In the genomic region with DNA sequence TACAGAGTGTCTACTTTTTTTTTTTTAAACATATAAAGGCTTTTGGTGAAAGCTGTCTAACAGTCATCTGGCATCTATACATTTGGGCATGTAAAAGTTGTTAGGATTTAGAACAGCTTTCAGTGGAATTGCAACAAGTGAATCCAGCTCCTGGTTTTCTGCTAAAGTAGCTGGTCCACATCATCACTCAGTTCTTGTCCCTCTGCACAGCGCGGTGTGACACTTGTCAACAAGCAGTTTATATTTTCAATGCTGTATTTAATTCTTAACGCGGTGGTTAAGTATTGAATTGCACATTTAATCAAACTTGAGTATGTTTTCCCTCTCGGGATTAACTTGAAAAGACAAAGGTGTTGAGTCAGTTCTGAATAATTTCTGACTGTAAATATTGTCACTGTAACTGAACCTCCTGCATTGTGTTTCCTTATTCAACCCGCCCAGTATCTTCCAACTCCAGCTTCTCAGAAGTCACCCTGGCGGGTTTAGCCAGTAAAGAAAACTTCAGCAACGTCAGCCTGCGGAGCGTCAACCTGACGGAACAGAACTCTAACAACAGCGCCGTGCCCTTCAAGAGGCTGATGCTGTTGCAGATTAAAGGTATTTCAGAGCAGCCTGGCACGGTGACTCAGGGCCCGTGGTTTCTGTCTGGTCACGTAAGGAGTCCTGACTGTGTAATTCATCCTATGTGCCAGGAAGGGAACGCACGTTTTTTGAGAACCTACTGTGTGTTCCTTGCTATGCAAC, we compare ENCODE assay signal across 8 cellular contexts.
A peak's percentile ranks its signal among the peaks of the same experiment; 100 is the strongest.
DNase-seq lines count a peak whose midpoint lies in the region; FAIRE-seq and TF ChIP-seq lines count a peak whose summit lies in the region.
"Not testable (repeated sequence)": the region's sequence is repeated elsewhere in the genome, so short reads cannot be mapped to it uniquely, and the experiment has no call there.

No MANE protein-coding gene starts in this region.

- peaks cover 18% of the 10 kb centered on the region; the same call in 1 of the 2 replicates for H3F3A ChIP-seq in GM23248 (ENCODE audit: insufficient read depth)

- H3K4me2 ChIP-seq in GM23248 (ENCODE audit: unreplicated experiment), result peak overlapping the region; percentile 46

- peak; percentile 94 for FAIRE-seq in RCC 7860 (lab: Jason Lieb, UNC)
- FAIRE-seq in bronchial epithelial cell (lab: Jason Lieb, UNC), result peak; percentile 76

- 37 to 40% methylated on average over 18 of the region's 18 CpGs for WGBS in GM23248 (ENCODE audit: low coverage in 1 of 2, low lambda C conversion rate in 2 of 2, missing lambda C conversion rate in 2 of 2), 2 experiments

- H3K9me3 ChIP-seq in GM23248 (ENCODE audit: low read depth), result not testable (repeated sequence)

- 0 out of 2 replicates have a peak overlapping the region, but pooled peaks have one; percentile 2 for H3K9ac ChIP-seq in GM23248

- not testable (repeated sequence) for H3K9me2 ChIP-seq in GM23248 (ENCODE audit: insufficient read depth)

- not testable (repeated sequence) for H3K36me3 Mint-ChIP-seq in stimulated activated naive CD8-positive, alpha-beta T cell treated with anti-CD3 and anti-CD28 coated beads, Interleukin-15, Interleukin-2, amounts not matched to agents 100 ng/mL and 50 ng/mL, for 24 hours (ENCODE audit: low read depth)

- not testable (repeated sequence) for H3K27me3 ChIP-seq in GM23248 (replicated peaks; ENCODE audit: insufficient read depth); bronchial epithelial cell (ENCODE audit: control insufficient read depth, insufficient read depth, low read length)

- TF ChIP-seq CTCF in bronchial epithelial cell (IDR thresholded peaks at IDR 0.05; ENCODE audit: insufficient read depth, low read length, severe bottlenecking), result not testable (repeated sequence)

- not testable (repeated sequence) for H3K27me3 Mint-ChIP-seq in stimulated activated naive CD8-positive, alpha-beta T cell treated with anti-CD3 and anti-CD28 coated beads, Interleukin-15, Interleukin-2, amounts not matched to agents 100 ng/mL and 50 ng/mL, for 24 hours

- in situ Hi-C loops in GM23248 (cut with MboI), result not testable (repeated sequence)

- peaks cover 16% of the 10 kb centered on the region for H3K4me1 ChIP-seq in GM23248 (ENCODE audit: insufficient read depth)

- H3K4me3 Mint-ChIP-seq in stimulated activated naive CD8-positive, alpha-beta T cell treated with anti-CD3 and anti-CD28 coated beads, Interleukin-15, Interleukin-2, amounts not matched to agents 100 ng/mL and 50 ng/mL, for 24 hours, result peak overlapping the region; percentile 59

- H3K79me2 ChIP-seq in GM23248 (ENCODE audit: insufficient read depth), result not testable (repeated sequence)

- H3K4me1 Mint-ChIP-seq in stimulated activated naive CD8-positive, alpha-beta T cell treated with anti-CD3 and anti-CD28 coated beads, Interleukin-15, Interleukin-2, amounts not matched to agents 100 ng/mL and 50 ng/mL, for 24 hours (ENCODE audit: low read depth), result peaks cover 82% of the 10 kb centered on the region

- H3K27ac Mint-ChIP-seq in stimulated activated naive CD8-positive, alpha-beta T cell treated with anti-CD3 and anti-CD28 coated beads, Interleukin-15, Interleukin-2, amounts not matched to agents 100 ng/mL and 50 ng/mL, for 24 hours, result peak overlapping the region; percentile 90

- not testable (repeated sequence) for H3K36me3 ChIP-seq in GM23248 (ENCODE audit: low read depth); bronchial epithelial cell (ENCODE audit: control insufficient read depth, insufficient read depth, low read length)

- H4K20me1 ChIP-seq in GM23248 (ENCODE audit: insufficient read depth), result not testable (repeated sequence)

- peak overlapping the region; percentile 13; the same call in 1 of the 2 replicates for H3K27ac ChIP-seq in GM23248

- H2AFZ ChIP-seq in GM23248, result peak overlapping the region; percentile 13; the same call in 1 of the 2 replicates

- H3K9me3 Mint-ChIP-seq in stimulated activated naive CD8-positive, alpha-beta T cell treated with anti-CD3 and anti-CD28 coated beads, Interleukin-15, Interleukin-2, amounts not matched to agents 100 ng/mL and 50 ng/mL, for 24 hours, result not testable (repeated sequence)

- DNase-seq in GM23248, result peak; percentile 73
- peak; percentile 82 for DNase-seq in RCC 7860 (ENCODE audit: low spot score)
- DNase-seq in activated CD4-positive, alpha-beta T cell treated with anti-CD3 and anti-CD28 coated beads for 4 hours, result peak; percentile 76 to 77
- DNase-seq in activated T-helper 1 cell treated with Interleukin-2 at 50 U/mL for 16 hours (ENCODE audit: low read depth), result peak; percentile 54
- peak; percentile 93 for DNase-seq in bronchial epithelial cell (ENCODE audit: low read depth)
- peak; percentile 85 for DNase-seq in kidney tubule cell (ENCODE audit: low spot score)
- DNase-seq in stimulated activated CD4-positive, alpha-beta T cell treated with anti-CD3 and anti-CD28 coated beads, Interleukin-1b, Interleukin-23, amount 100 ng/mL, for 48 hours, result peak; percentile 92

- 0 out of 2 replicates have a peak overlapping the region, but pooled peaks have one; percentile 14 for H3K4me3 ChIP-seq in GM23248
- H3K4me3 ChIP-seq in bronchial epithelial cell (ENCODE audit: low read depth, low read length), result not testable (repeated sequence)
